In genomic region chr1:163398980-163399379, GRCh38 we compare ENCODE assay signal across 27 cellular contexts.
"Had no signal": no experiment of that assay in that cellular context is flagged by ENCODE, and none has a peak within 500 bp of the region (broad histone marks: within the 10 kb centered on the region; RNA-seq: fewer than 3 reads in every experiment).

No MANE protein-coding gene starts in this region.

- H3K27ac Mint-ChIP-seq: activated CD8-positive, alpha-beta T cell treated with anti-CD3 and anti-CD28 coated beads, Interleukin-2, amount 10 ng/mL, durations not matched to agents 7 days and 5 days; T-helper 2 cell treated with Interferon-gamma antibody and Interleukin-4, amounts not matched to agents 5 μg/mL and 100 μg/mL, for 36 hours had no signal

- H3K4me1 ChIP-seq: body of pancreas, Peyer's patch, SJSA1 had no signal

- H3K4me3 ChIP-seq: body of pancreas, Peyer's patch, SJSA1 had no signal

- DNase-seq: activated CD4-positive, alpha-beta T cell treated with anti-CD3 and anti-CD28 coated beads for 48 hours; activated CD4-positive, alpha-beta T cell treated with anti-CD3 and anti-CD28 coated beads, Interleukin-2, amount 50 U/mL, for 4 hours; activated CD4-positive, CD25-positive, alpha-beta regulatory T cell treated with anti-CD3 and anti-CD28 coated beads, Interleukin-2, amount 50 U/mL, for 72 hours; activated CD8-positive, alpha-beta memory T cell treated with anti-CD3 and anti-CD28 coated beads, Interleukin-2, amount 50 U/mL, for 48 hours; activated CD8-positive, alpha-beta T cell treated with anti-CD3 and anti-CD28 coated beads, Interleukin-2, amount 10 ng/mL, durations not matched to agents 7 days and 5 days; activated naive CD4-positive, alpha-beta T cell treated with anti-CD3 and anti-CD28 coated beads, Interleukin-2, amount 50 U/mL, for 16 hours; activated T-cell treated with anti-CD3 and anti-CD28 coated beads, Interleukin-2, amount 50 U/mL, for 1 hour; aorta; body of pancreas; Kasumi-1; KBM-7; NCI-H1048; NCI-H1417 treated with DMSO at 0.1 percent for 48 hours; NCI-H1694; NCI-H2029; NCI-H345; NCI-H510A treated with DMSO at 0.1 percent for 48 hours; NCI-H69; NK-92 treated with Interleukin-12 subunit alpha and Interleukin-12 subunit beta, amount 100 ng/mL, for 24 hours; OCI-M1; Peyer's patch; Right ventricle myocardium superior; SW 1271 had no signal

- ATAC-seq: activated CD8-positive, alpha-beta T cell treated with anti-CD3 and anti-CD28 coated beads, Interleukin-2, amount 10 ng/mL, durations not matched to agents 7 days and 5 days; body of pancreas; SK-N-SH treated with all-trans-retinoic acid at 6 μM for 48 hours had no signal

- H3K27me3 ChIP-seq: body of pancreas, Peyer's patch had no signal

- H3K9me3 Mint-ChIP-seq: T-helper 2 cell treated with Interferon-gamma antibody and Interleukin-4, amounts not matched to agents 5 μg/mL and 100 μg/mL, for 36 hours had no signal

- H3K27ac ChIP-seq: body of pancreas, Peyer's patch, RWPE1, SJSA1 had no signal

- H3K36me3 ChIP-seq: Peyer's patch, SJSA1 had no signal

- H3K4me3 Mint-ChIP-seq: activated CD8-positive, alpha-beta T cell treated with anti-CD3 and anti-CD28 coated beads, Interleukin-2, amount 10 ng/mL, durations not matched to agents 7 days and 5 days; T-helper 2 cell treated with Interferon-gamma antibody and Interleukin-4, amounts not matched to agents 5 μg/mL and 100 μg/mL, for 36 hours had no signal
